ENCODE assay signal across 12 cellular contexts in genomic region chr2:191220671-191221070, GRCh38.
DNase-seq lines count a peak whose midpoint lies in the region; ATAC-seq and FAIRE-seq lines count a peak whose summit lies in the region.
"Had no signal": no experiment of that assay in that cellular context is flagged by ENCODE, and none has a peak within 500 bp of the region (broad histone marks: within the 10 kb centered on the region; RNA-seq: fewer than 3 reads in every experiment).

No MANE protein-coding gene starts in this region.

- no peaks in the 10 kb centered on the region for H3K27me3 Mint-ChIP-seq in stimulated activated memory B cell treated with anti-CD40 and anti-IgM and Interleukin-4, amounts not matched to agents 10 μg/mL and 1 μg/mL and 100 μg/mL, for 72 hours
- H3K27me3 Mint-ChIP-seq: activated CD4-positive, alpha-beta T cell treated with anti-CD3 and anti-CD28 coated beads for 36 hours; brain had no signal

- peaks cover 24% of the 10 kb centered on the region for H3K4me1 Mint-ChIP-seq in stimulated activated memory B cell treated with anti-CD40 and anti-IgM and Interleukin-4, amounts not matched to agents 10 μg/mL and 1 μg/mL and 100 μg/mL, for 72 hours

- H3K36me3 Mint-ChIP-seq in stimulated activated memory B cell treated with anti-CD40 and anti-IgM and Interleukin-4, amounts not matched to agents 10 μg/mL and 1 μg/mL and 100 μg/mL, for 72 hours = peaks cover 6% of the 10 kb centered on the region
- H3K36me3 Mint-ChIP-seq: brain had no signal

- H3K27ac Mint-ChIP-seq in stimulated activated memory B cell treated with anti-CD40 and anti-IgM and Interleukin-4, amounts not matched to agents 10 μg/mL and 1 μg/mL and 100 μg/mL, for 72 hours = peak overlapping the region; percentile 36
- H3K27ac Mint-ChIP-seq: activated CD4-positive, alpha-beta T cell treated with anti-CD3 and anti-CD28 coated beads for 36 hours; brain had no signal

- peak; percentile 23 for FAIRE-seq in GM19239 (lab: Jason Lieb, UNC)

- no peak overlapping the region for H3K4me3 Mint-ChIP-seq in stimulated activated memory B cell treated with anti-CD40 and anti-IgM and Interleukin-4, amounts not matched to agents 10 μg/mL and 1 μg/mL and 100 μg/mL, for 72 hours
- H3K4me3 Mint-ChIP-seq: activated CD4-positive, alpha-beta T cell treated with anti-CD3 and anti-CD28 coated beads for 36 hours; brain had no signal

- DNase-seq in GM19239 (ENCODE audit: insufficient read length, low spot score) = no peak
- no peak for DNase-seq in NCI-H1105 treated with DMSO at 0.1 percent for 48 hours (lab: John Stamatoyannopoulos, UW)
- DNase-seq in activated CD4-positive, alpha-beta T cell treated with anti-CD3 and anti-CD28 coated beads, Interleukin-2, amount 50 U/mL, for 1 hour = no peak
- no peak for DNase-seq in GM19240 (ENCODE audit: insufficient read length, low spot score)
- DNase-seq: activated CD4-positive, alpha-beta T cell treated with anti-CD3 and anti-CD28 coated beads for 36 hours; NCI-H510A treated with DMSO at 0.1 percent for 48 hours; SK-N-SH; stimulated activated naive CD4-positive, alpha-beta T cell treated with Interleukin-2 at 50 U/mL for 16 hours had no signal

- H3K9me3 Mint-ChIP-seq in stimulated activated memory B cell treated with anti-CD40 and anti-IgM and Interleukin-4, amounts not matched to agents 10 μg/mL and 1 μg/mL and 100 μg/mL, for 72 hours = peaks cover 8% of the 10 kb centered on the region
- H3K9me3 Mint-ChIP-seq: brain had no signal

- ATAC-seq in HG02763 (IDR thresholded peaks at IDR 0.05; ENCODE audit: unreplicated experiment) = peak; percentile 46
- ATAC-seq in HG03457 (IDR thresholded peaks at IDR 0.05; ENCODE audit: unreplicated experiment) = peak; percentile 41
- peak; percentile 78 for ATAC-seq in stimulated activated memory B cell treated with anti-CD40 and anti-IgM and Interleukin-4, amounts not matched to agents 10 μg/mL and 1 μg/mL and 100 μg/mL, for 72 hours
- ATAC-seq: activated CD4-positive, alpha-beta T cell treated with anti-CD3 and anti-CD28 coated beads for 36 hours had no signal
